8 cellular contexts compared by ENCODE assay signal in genomic region chr2:238427435-238428162, GRCh38. TPM values are rescaled to one million over a fixed set of nuclear protein-coding genes. Genes with fewer than 3 reads are reported as not detected.
DNase-seq lines count a peak whose midpoint lies in the region; ATAC-seq, FAIRE-seq and TF ChIP-seq lines count a peak whose summit lies in the region.

No MANE protein-coding gene starts in this region.

- no peaks in the 10 kb centered on the region for H3K9me3 ChIP-seq in right cardiac atrium (ENCODE audit: control insufficient read depth, low read length)

- H3K27me3 Mint-ChIP-seq in activated T-cell treated with anti-CD3 and anti-CD28 coated beads, Interleukin-2, amount 50 U/mL, for 72 hours (ENCODE audit: low read depth): no peaks in the 10 kb centered on the region
- H3K27me3 Mint-ChIP-seq in stimulated activated memory B cell treated with anti-CD40 and anti-IgM and Interleukin-4, amounts not matched to agents 10 μg/mL and 1 μg/mL and 100 μg/mL, for 72 hours: no peaks in the 10 kb centered on the region

- peak; percentile 6 for DNase-seq in G401 (ENCODE audit: low spot score)
- no peak for DNase-seq in activated T-cell treated with anti-CD3 and anti-CD28 coated beads, Interleukin-2, amount 50 U/mL, for 72 hours
- DNase-seq in right cardiac atrium: peak in 2 of 3 donors; percentile 56 to 76
- DNase-seq in GM12891 (ENCODE audit: insufficient read length, low spot score): no peak
- DNase-seq in HPDE6-E6E7 (ENCODE audit: extremely low spot score): no peak

- ATAC-seq in HG02981 (IDR thresholded peaks at IDR 0.05; ENCODE audit: unreplicated experiment): peak; percentile 1
- ATAC-seq in activated T-cell treated with anti-CD3 and anti-CD28 coated beads, Interleukin-2, amount 50 U/mL, for 72 hours (replicated peaks in 1 of 2): peak; percentile 7 to 21
- ATAC-seq in right cardiac atrium: peak; percentile 21 to 35
- peak; percentile 1 for ATAC-seq in stimulated activated memory B cell treated with anti-CD40 and anti-IgM and Interleukin-4, amounts not matched to agents 10 μg/mL and 1 μg/mL and 100 μg/mL, for 72 hours
- no peak for ATAC-seq in GM18873 (IDR thresholded peaks at IDR 0.05; ENCODE audit: low FRiP score, unreplicated experiment)

- no peak for FAIRE-seq in GM12891 (lab: Jason Lieb, UNC)

- intact Hi-C loops in right cardiac atrium (cut with DNase I): no loop called here

- H3K27ac Mint-ChIP-seq in activated T-cell treated with anti-CD3 and anti-CD28 coated beads, Interleukin-2, amount 50 U/mL, for 72 hours: peak overlapping the region; percentile 91
- H3K27ac Mint-ChIP-seq in stimulated activated memory B cell treated with anti-CD40 and anti-IgM and Interleukin-4, amounts not matched to agents 10 μg/mL and 1 μg/mL and 100 μg/mL, for 72 hours: peak overlapping the region; percentile 88

- WGBS in right cardiac atrium: 8% methylated on average over 20 of the region's 20 CpGs

- in situ Hi-C loops in G401 (cut with HindIII; ENCODE audit: low sequenced_read_pairs): no loop called here

- no peak for TF ChIP-seq POLR2A in GM12891 (IDR thresholded peaks at IDR 0.05; ENCODE audit: low read depth, low read length)

- H3K36me3 Mint-ChIP-seq in activated T-cell treated with anti-CD3 and anti-CD28 coated beads, Interleukin-2, amount 50 U/mL, for 72 hours (ENCODE audit: insufficient read depth in 2 of 2): peaks cover 4 to 11% of the 10 kb centered on the region in 2 donors
- H3K36me3 Mint-ChIP-seq in stimulated activated memory B cell treated with anti-CD40 and anti-IgM and Interleukin-4, amounts not matched to agents 10 μg/mL and 1 μg/mL and 100 μg/mL, for 72 hours: peaks cover 16% of the 10 kb centered on the region

- peaks cover 37% of the 10 kb centered on the region for H3K4me1 Mint-ChIP-seq in activated T-cell treated with anti-CD3 and anti-CD28 coated beads, Interleukin-2, amount 50 U/mL, for 72 hours (ENCODE audit: low read depth)
- peaks cover 45% of the 10 kb centered on the region for H3K4me1 Mint-ChIP-seq in stimulated activated memory B cell treated with anti-CD40 and anti-IgM and Interleukin-4, amounts not matched to agents 10 μg/mL and 1 μg/mL and 100 μg/mL, for 72 hours

- H3K4me3 Mint-ChIP-seq in activated T-cell treated with anti-CD3 and anti-CD28 coated beads, Interleukin-2, amount 50 U/mL, for 72 hours: peak overlapping the region; percentile 86 to 90
- peak overlapping the region; percentile 89 for H3K4me3 Mint-ChIP-seq in stimulated activated memory B cell treated with anti-CD40 and anti-IgM and Interleukin-4, amounts not matched to agents 10 μg/mL and 1 μg/mL and 100 μg/mL, for 72 hours

- H3K4me1 ChIP-seq in right cardiac atrium (ENCODE audit: control insufficient read depth, insufficient read depth, low read length): peaks cover 7% of the 10 kb centered on the region

- H3K4me3 ChIP-seq in right cardiac atrium (ENCODE audit: low read length): peak overlapping the region; percentile 75

- H3K9me3 Mint-ChIP-seq in activated T-cell treated with anti-CD3 and anti-CD28 coated beads, Interleukin-2, amount 50 U/mL, for 72 hours: peaks cover 0 to 2% of the 10 kb centered on the region in 2 donors
- H3K9me3 Mint-ChIP-seq in stimulated activated memory B cell treated with anti-CD40 and anti-IgM and Interleukin-4, amounts not matched to agents 10 μg/mL and 1 μg/mL and 100 μg/mL, for 72 hours: no peaks in the 10 kb centered on the region

- H3K27me3 ChIP-seq in right cardiac atrium (ENCODE audit: control insufficient read depth, insufficient read depth): no peaks in the 10 kb centered on the region

- H3K27ac ChIP-seq in right cardiac atrium (ENCODE audit: low read length): peak overlapping the region; percentile 92

TF ChIP-seq in GM12891, 5 proteins besides CTCF, POLR2A, EP300 and RAD21:
- no peak for TF ChIP-seq PAX5 (IDR thresholded peaks at IDR 0.05; ENCODE audit: insufficient read depth, low read length, severe bottlenecking)
- no peak for TF ChIP-seq POU2F2 (IDR thresholded peaks at IDR 0.05; ENCODE audit: low read depth, low read length)
- no peak for TF ChIP-seq POLR2AphosphoS5 (IDR thresholded peaks at IDR 0.05; ENCODE audit: low read depth, low read length)
- TF ChIP-seq SPI1 (IDR thresholded peaks at IDR 0.05; ENCODE audit: low read depth, low read length): no peak
- TF ChIP-seq TAF1 (IDR thresholded peaks at IDR 0.05; ENCODE audit: low read depth, low read length): no peak

RNA-seq across cellular contexts. Expression of gene ASB1, which starts 0.9 kb away (rescaled TPM):
- total RNA-seq in G401 (2014; rRNA removed; shearing (Covaris generic)): 27.7 and 41.5 TPM in 2 replicates
- 10 to 100 TPM; 49.2 to 52.3 TPM for total RNA-seq in activated T-cell treated with anti-CD3 and anti-CD28 coated beads, Interleukin-2, amount 50 U/mL, for 72 hours
- 10 to 100 TPM; 49.6 to 74.8 (median 68.5) TPM for total RNA-seq in right cardiac atrium
- polyA plus RNA-seq in right cardiac atrium: 46.0 TPM
- polyA plus RNA-seq in GM12891 (2012; ENCODE audit: low read depth, missing spikeins): 19.4 TPM

Comparison
In these comparisons a context has a peak if more than half of its experiments do, and no peak if none do; other contexts are left out.
1. DNase-seq: peak in G401 (single experiment) and right cardiac atrium (2 of 3); none in activated T-cell treated with anti-CD3 and anti-CD28 coated beads, Interleukin-2, amount 50 U/mL, for 72 hours (0 of 2), GM12891 (single experiment) and HPDE6-E6E7 (single experiment).